In the genomic region with DNA sequence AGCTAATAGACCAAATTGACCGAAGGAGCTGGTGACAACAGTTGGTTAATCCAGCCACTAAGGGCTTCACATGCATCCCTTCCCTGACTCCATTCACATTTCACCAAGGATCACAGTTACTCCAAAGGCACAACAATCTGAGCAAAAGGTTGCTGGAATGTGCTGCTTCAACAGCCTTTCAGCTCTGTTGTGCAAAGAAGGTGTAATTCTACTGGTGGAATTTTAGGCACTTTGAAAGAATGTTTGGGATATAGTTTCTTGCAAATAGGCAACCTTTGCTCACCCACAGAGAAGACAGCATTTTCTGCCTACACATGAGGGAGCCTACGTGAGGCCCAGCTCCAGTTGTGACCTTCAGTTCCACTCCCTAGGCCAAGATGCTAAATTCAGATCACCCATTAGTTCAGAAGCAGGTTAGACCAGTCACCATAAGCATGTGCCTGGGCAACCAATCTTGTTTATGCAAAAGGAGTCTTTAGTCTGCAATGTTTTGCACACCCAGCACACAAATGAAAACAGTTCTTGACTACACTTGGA, we compare ENCODE assay signal across 19 cellular contexts. TPM values are rescaled to one million over a fixed set of nuclear protein-coding genes. Genes with fewer than 3 reads are reported as not detected.
A peak's percentile ranks its signal among the peaks of the same experiment; 100 is the strongest.
DNase-seq lines count a peak whose midpoint lies in the region; ATAC-seq and TF ChIP-seq lines count a peak whose summit lies in the region.
"Had no signal": no experiment of that assay in that cellular context is flagged by ENCODE, and none has a peak within 500 bp of the region (broad histone marks: within the 10 kb centered on the region; RNA-seq: fewer than 3 reads in every experiment).

No MANE protein-coding gene starts in this region.

- no peaks in the 10 kb centered on the region for H3K9me2 ChIP-seq in DOHH2 (replicated peaks; ENCODE audit: control insufficient read depth, low read length)

- 0 out of 2 replicates have a peak, but pooled peaks cover 3% of the 10 kb centered on the region for H3K36me3 ChIP-seq in DOHH2 (ENCODE audit: control insufficient read depth, low read length)

- H3K27me3 Mint-ChIP-seq in IgD-negative memory B cell = no peaks in the 10 kb centered on the region
- H3K27me3 Mint-ChIP-seq in stimulated activated memory B cell treated with anti-CD40 and anti-IgM and Interleukin-4, amounts not matched to agents 10 μg/mL and 1 μg/mL and 100 μg/mL, for 72 hours = no peaks in the 10 kb centered on the region
- H3K27me3 Mint-ChIP-seq in activated CD4-positive, alpha-beta memory T cell treated with anti-CD3 and anti-CD28 coated beads, Interleukin-2, amount 10 ng/mL, durations not matched to agents 7 days and 5 days = peaks cover 17% of the 10 kb centered on the region

- peaks cover 45 to 49% (median 47%) of the 10 kb centered on the region in 3 donors for H3K4me1 Mint-ChIP-seq in IgD-negative memory B cell
- H3K4me1 Mint-ChIP-seq in stimulated activated memory B cell treated with anti-CD40 and anti-IgM and Interleukin-4, amounts not matched to agents 10 μg/mL and 1 μg/mL and 100 μg/mL, for 72 hours = peaks cover 73% of the 10 kb centered on the region
- no peaks in the 10 kb centered on the region for H3K4me1 Mint-ChIP-seq in activated CD4-positive, alpha-beta memory T cell treated with anti-CD3 and anti-CD28 coated beads, Interleukin-2, amount 10 ng/mL, durations not matched to agents 7 days and 5 days

- H3K27ac Mint-ChIP-seq in IgD-negative memory B cell = peak overlapping the region; percentile 16 to 28 (median 24)
- H3K27ac Mint-ChIP-seq in stimulated activated memory B cell treated with anti-CD40 and anti-IgM and Interleukin-4, amounts not matched to agents 10 μg/mL and 1 μg/mL and 100 μg/mL, for 72 hours = peak overlapping the region; percentile 47
- H3K27ac Mint-ChIP-seq in activated CD4-positive, alpha-beta memory T cell treated with anti-CD3 and anti-CD28 coated beads, Interleukin-2, amount 10 ng/mL, durations not matched to agents 7 days and 5 days = no peak overlapping the region

- H3K4me2 ChIP-seq in DOHH2 (ENCODE audit: low read length) = peak overlapping the region; percentile 57

- H3K9me3 Mint-ChIP-seq in IgD-negative memory B cell = peaks cover 0 to 1% (median 0%) of the 10 kb centered on the region in 3 donors
- H3K9me3 Mint-ChIP-seq in stimulated activated memory B cell treated with anti-CD40 and anti-IgM and Interleukin-4, amounts not matched to agents 10 μg/mL and 1 μg/mL and 100 μg/mL, for 72 hours = no peaks in the 10 kb centered on the region
- no peaks in the 10 kb centered on the region for H3K9me3 Mint-ChIP-seq in activated CD4-positive, alpha-beta memory T cell treated with anti-CD3 and anti-CD28 coated beads, Interleukin-2, amount 10 ng/mL, durations not matched to agents 7 days and 5 days

- H3K4me3 ChIP-seq in DOHH2 (ENCODE audit: low read length) = peak overlapping the region; percentile 38
- no peak overlapping the region for H3K4me3 ChIP-seq in epithelial cell of esophagus (ENCODE audit: low read length)

- DNase-seq in epithelial cell of esophagus (ENCODE audit: low read depth) = peak; percentile 18
- no peak for DNase-seq in GM19240 (ENCODE audit: insufficient read length, low spot score)
- no peak for DNase-seq in activated CD4-positive, alpha-beta memory T cell treated with anti-CD3 and anti-CD28 coated beads, Interleukin-2, amount 10 ng/mL, durations not matched to agents 7 days and 5 days
- DNase-seq: DND-41, H7, KBM-7, NCI-H1048, NCI-H1436 treated with DMSO at 0.1 percent for 48 hours, NCI-H2029 treated with DMSO at 0.1 percent for 48 hours, NCI-H2171 treated with DMSO at 0.1 percent for 48 hours, NCI-H774, SW 1271 had no signal

- H3K27ac ChIP-seq in DOHH2 (ENCODE audit: low read depth, low read length) = peak overlapping the region; percentile 74
- H3K27ac ChIP-seq: HL-60 had no signal

- no peak overlapping the region for H3K4me3 Mint-ChIP-seq in IgD-negative memory B cell
- H3K4me3 Mint-ChIP-seq in stimulated activated memory B cell treated with anti-CD40 and anti-IgM and Interleukin-4, amounts not matched to agents 10 μg/mL and 1 μg/mL and 100 μg/mL, for 72 hours = no peak overlapping the region
- no peak overlapping the region for H3K4me3 Mint-ChIP-seq in activated CD4-positive, alpha-beta memory T cell treated with anti-CD3 and anti-CD28 coated beads, Interleukin-2, amount 10 ng/mL, durations not matched to agents 7 days and 5 days

- peaks cover 84% of the 10 kb centered on the region for H3K4me1 ChIP-seq in DOHH2 (ENCODE audit: control insufficient read depth, low read length)

- no peaks in the 10 kb centered on the region for H3K9me3 ChIP-seq in DOHH2 (ENCODE audit: control insufficient read depth, insufficient read depth, low read length)

- POLR2A ChIA-PET in activated CD4-positive, alpha-beta memory T cell treated with anti-CD3 and anti-CD28 coated beads, Interleukin-2, amount 10 ng/mL, durations not matched to agents 7 days and 5 days (lab: Charles Lee) = interaction anchor here (0.6 to 1.2 kb wide), 2 partner anchors 10 to 13 kb away, joined by 3 to 4 read pairs; no protein-coding TSS in a partner anchor

- no peak for ATAC-seq in stimulated activated memory B cell treated with anti-CD40 and anti-IgM and Interleukin-4, amounts not matched to agents 10 μg/mL and 1 μg/mL and 100 μg/mL, for 72 hours
- ATAC-seq in GM19455 (IDR thresholded peaks at IDR 0.05; ENCODE audit: unreplicated experiment) = no peak

- H3K36me3 Mint-ChIP-seq in IgD-negative memory B cell = peaks cover 2% of the 10 kb centered on the region
- no peaks in the 10 kb centered on the region for H3K36me3 Mint-ChIP-seq in stimulated activated memory B cell treated with anti-CD40 and anti-IgM and Interleukin-4, amounts not matched to agents 10 μg/mL and 1 μg/mL and 100 μg/mL, for 72 hours
- no peaks in the 10 kb centered on the region for H3K36me3 Mint-ChIP-seq in activated CD4-positive, alpha-beta memory T cell treated with anti-CD3 and anti-CD28 coated beads, Interleukin-2, amount 10 ng/mL, durations not matched to agents 7 days and 5 days (ENCODE audit: low read depth)

- no peaks in the 10 kb centered on the region for H4K20me1 ChIP-seq in DOHH2 (ENCODE audit: control insufficient read depth, insufficient read depth, low read depth, low read length)

- peaks cover 26% of the 10 kb centered on the region for H3F3A ChIP-seq in DOHH2 (ENCODE audit: control insufficient read depth, insufficient read depth)

- TF ChIP-seq CTCF in DOHH2 (IDR thresholded peaks at IDR 0.05; ENCODE audit: low read depth, low read length, poor library complexity, severe bottlenecking) (no peak), epithelial cell of esophagus (IDR thresholded peaks at IDR 0.05; ENCODE audit: insufficient read depth, low read depth, low read length, missing control alignments) (no peak)

- CTCF ChIA-PET in activated CD4-positive, alpha-beta memory T cell treated with anti-CD3 and anti-CD28 coated beads, Interleukin-2, amount 10 ng/mL, durations not matched to agents 7 days and 5 days (lab: Charles Lee) = interaction anchor here (1.4 to 1.7 kb wide), 2 partner anchors 14 to 21 kb away, joined by 4 to 6 read pairs; no protein-coding TSS in a partner anchor

- no peaks in the 10 kb centered on the region for H3K79me2 ChIP-seq in DOHH2 (ENCODE audit: control insufficient read depth, low read length)

- no peaks in the 10 kb centered on the region for H3K27me3 ChIP-seq in DOHH2 (ENCODE audit: control insufficient read depth, low read length)

RNA-seq across cellular contexts. Expression of a gene that starts 21.6 kb away (rescaled TPM):
- 72.1 TPM for polyA plus RNA-seq in IgD-negative memory B cell
- 10 to 100 TPM; 40.8 to 41.7 TPM for total RNA-seq in activated CD4-positive, alpha-beta memory T cell treated with anti-CD3 and anti-CD28 coated beads, Interleukin-2, amount 10 ng/mL, durations not matched to agents 7 days and 5 days

RNA-seq across cellular contexts. Expression of a gene that starts 54.4 kb away (rescaled TPM):
- 0.13 TPM for polyA plus RNA-seq in IgD-negative memory B cell
- not detected for total RNA-seq in activated CD4-positive, alpha-beta memory T cell treated with anti-CD3 and anti-CD28 coated beads, Interleukin-2, amount 10 ng/mL, durations not matched to agents 7 days and 5 days
- total RNA-seq: NCI-H460 had no signal
- polyA plus RNA-seq: AG04450 had no signal
